19 cellular contexts compared by ENCODE assay signal in genomic region chr7:70027864-70028263, GRCh38.
"Had no signal": no experiment of that assay in that cellular context is flagged by ENCODE, and none has a peak within 500 bp of the region (broad histone marks: within the 10 kb centered on the region; RNA-seq: fewer than 3 reads in every experiment).

No MANE protein-coding gene starts in this region.

- H3K4me1 Mint-ChIP-seq: T-helper 17 cell had no signal

- H3K27ac Mint-ChIP-seq: activated naive CD4-positive, alpha-beta T cell treated with anti-CD3 and anti-CD28 coated beads, Interleukin-2, amount 50 U/mL, for 72 hours; brain; mesothelial cell of epicardium; naive thymus-derived CD8-positive, alpha-beta T cell; neural progenitor cell; T-helper 17 cell had no signal

- H2AFZ ChIP-seq: neural progenitor cell had no signal

- H3K4me3 Mint-ChIP-seq: brain; mesothelial cell of epicardium; naive thymus-derived CD8-positive, alpha-beta T cell; neural progenitor cell; T-helper 17 cell had no signal

- H3K9me3 ChIP-seq: gastroesophageal sphincter, thyroid gland, upper lobe of right lung had no signal

- H3K36me3 ChIP-seq: gastroesophageal sphincter, neural progenitor cell, thyroid gland, upper lobe of right lung had no signal

- H3K9me3 Mint-ChIP-seq: mesothelial cell of epicardium; naive thymus-derived CD8-positive, alpha-beta T cell; neural progenitor cell had no signal

- H3K27me3 Mint-ChIP-seq: T-helper 17 cell had no signal

- ATAC-seq: gastroesophageal sphincter; left ventricle myocardium superior; naive thymus-derived CD8-positive, alpha-beta T cell; sciatic nerve; stimulated activated naive CD8-positive, alpha-beta T cell treated with anti-CD3 and anti-CD28 coated beads, Interleukin-15, Interleukin-2, amounts not matched to agents 100 U/mL and 50 U/mL, for 24 hours; T-helper 17 cell; upper lobe of right lung had no signal

- H3K27me3 ChIP-seq: gastroesophageal sphincter, neural progenitor cell, thyroid gland, upper lobe of right lung had no signal

- DNase-seq: activated gamma-delta T cell; aorta; hypothalamus; left ventricle myocardium superior; mammary epithelial cell; naive thymus-derived CD8-positive, alpha-beta T cell; small intestine; stimulated activated CD4-positive, alpha-beta T cell treated with anti-CD3 and anti-CD28 coated beads, Interleukin-4, amount 100 ng/mL, for 24 hours; stimulated activated naive CD8-positive, alpha-beta T cell treated with anti-CD3 and anti-CD28 coated beads, Interleukin-15, Interleukin-2, amounts not matched to agents 100 U/mL and 50 U/mL, for 24 hours; T-helper 17 cell; upper lobe of right lung had no signal

- H3K4me1 ChIP-seq: upper lobe of right lung had no signal

- H3K36me3 Mint-ChIP-seq: brain; mesothelial cell of epicardium; naive thymus-derived CD8-positive, alpha-beta T cell; neural progenitor cell had no signal

- H3K4me2 ChIP-seq: neural progenitor cell had no signal

- H3K4me3 ChIP-seq: gastroesophageal sphincter, neural progenitor cell, thyroid gland, upper lobe of right lung had no signal

- H3K27ac ChIP-seq: epithelial cell of prostate, gastroesophageal sphincter, neural progenitor cell, thyroid gland, upper lobe of right lung had no signal
